In genomic region chr6:36794704-36795065, GRCh38 we compare ENCODE assay signal across 25 cellular contexts. TPM values are rescaled to one million over a fixed set of nuclear protein-coding genes. Genes with fewer than 3 reads are reported as not detected.
"Had no signal": no experiment of that assay in that cellular context is flagged by ENCODE, and none has a peak within 500 bp of the region (broad histone marks: within the 10 kb centered on the region; RNA-seq: fewer than 3 reads in every experiment).

No MANE protein-coding gene starts in this region.

- H3K36me3 ChIP-seq: gastrocnemius medialis, left lung, neural progenitor cell, prostate gland, sigmoid colon, stomach, tibial artery, upper lobe of left lung had no signal

- H3K27me3 ChIP-seq: gastrocnemius medialis, heart left ventricle, neural progenitor cell, testis, upper lobe of left lung had no signal

- H2AFZ ChIP-seq: hepatocyte had no signal

- H3K27ac ChIP-seq: epithelial cell of prostate, gastrocnemius medialis, heart left ventricle, hepatocyte, left lung, neural progenitor cell, sigmoid colon, stomach, tibial artery, upper lobe of left lung had no signal

- H3K9me3 ChIP-seq: gastrocnemius medialis, heart left ventricle, left lung, mucosa of descending colon, prostate gland, sigmoid colon, stomach, testis, tibial artery, upper lobe of left lung had no signal

- DNase-seq: effector CD8-positive, alpha-beta T cell; endodermal cell; foreskin fibroblast; gastrocnemius medialis; heart left ventricle; left cardiac atrium; left lung; mesenchymal stem cell; mucosa of descending colon; naive thymus-derived CD4-positive, alpha-beta T cell; sigmoid colon; stimulated activated CD4-positive, alpha-beta T cell treated with anti-CD3 and anti-CD28 coated beads, Interleukin-2, amount 100 ng/mL, for 24 hours; stimulated activated CD4-positive, alpha-beta T cell treated with anti-CD3 and anti-CD28 coated beads, Interleukin-4, amount 100 ng/mL, for 24 hours; stimulated activated naive CD4-positive, alpha-beta T cell treated with Interleukin-2 at 50 U/mL for 16 hours; stomach; tibial artery; upper lobe of left lung had no signal

- H3K9ac ChIP-seq: neural progenitor cell had no signal

- H3K4me2 ChIP-seq: hepatocyte had no signal

- ATAC-seq: esophagus mucosa; gastrocnemius medialis; left lung; mucosa of descending colon; naive thymus-derived CD4-positive, alpha-beta T cell; stimulated activated effector memory CD8-positive, alpha-beta T cell treated with anti-CD3 and anti-CD28 coated beads, Interleukin-12 subunit alpha, Interleukin-12 subunit beta, amount 100 ng/mL, for 72 hours had no signal

- H3K4me1 ChIP-seq: gastrocnemius medialis, left lung, prostate gland, sigmoid colon, stomach, tibial artery, upper lobe of left lung had no signal

- H3K4me3 ChIP-seq: gastrocnemius medialis, heart left ventricle, hepatocyte, left lung, mucosa of descending colon, neural progenitor cell, prostate gland, sigmoid colon, stomach, testis, tibial artery, upper lobe of left lung had no signal

RNA-seq across cellular contexts. Expression of gene CPNE5, which starts 44.6 kb away (rescaled TPM):
- total RNA-seq: osteocyte had no signal
